19 cellular contexts compared by ENCODE assay signal in genomic region chr9:73743826-73744225, GRCh38.
DNase-seq lines count a peak whose midpoint lies in the region; ATAC-seq and TF ChIP-seq lines count a peak whose summit lies in the region.
"Had no signal": no experiment of that assay in that cellular context is flagged by ENCODE, and none has a peak within 500 bp of the region (broad histone marks: within the 10 kb centered on the region; RNA-seq: fewer than 3 reads in every experiment).

No MANE protein-coding gene starts in this region.

- no peak for TF ChIP-seq CTCF in astrocyte of the spinal cord (IDR thresholded peaks at IDR 0.05; ENCODE audit: low read depth, low read length)

- no peaks in the 10 kb centered on the region for H3K4me1 Mint-ChIP-seq in activated naive CD8-positive, alpha-beta T cell treated with anti-CD3 and anti-CD28 coated beads for 36 hours
- H3K4me1 Mint-ChIP-seq: CD8-positive, alpha-beta memory T cell had no signal

- H3K27me3 Mint-ChIP-seq in activated naive CD8-positive, alpha-beta T cell treated with anti-CD3 and anti-CD28 coated beads for 36 hours = no peaks in the 10 kb centered on the region
- H3K27me3 Mint-ChIP-seq: CD8-positive, alpha-beta memory T cell had no signal

- no peak overlapping the region for H3K4me3 ChIP-seq in astrocyte of the spinal cord (ENCODE audit: low read depth, low read length)
- H3K4me3 ChIP-seq: GM23248, K562, Peyer's patch had no signal

- H3K4me3 Mint-ChIP-seq in activated naive CD8-positive, alpha-beta T cell treated with anti-CD3 and anti-CD28 coated beads for 36 hours = no peak overlapping the region
- H3K4me3 Mint-ChIP-seq: CD8-positive, alpha-beta memory T cell had no signal

- peak; percentile 33 for DNase-seq in ELR (ENCODE audit: low read depth)
- DNase-seq in RKO (ENCODE audit: low spot score) = peak; percentile 37
- DNase-seq in astrocyte of the spinal cord (ENCODE audit: low read depth, low spot score) = peak; percentile 19
- peak; percentile 14 for DNase-seq in kidney glomerular epithelial cell (lab: John Stamatoyannopoulos, UW)
- DNase-seq in activated naive CD8-positive, alpha-beta T cell treated with anti-CD3 and anti-CD28 coated beads for 36 hours = no peak
- no peak for DNase-seq in GDM1 (lab: John Stamatoyannopoulos, UW)
- no peak for DNase-seq in stimulated activated CD4-positive, alpha-beta T cell treated with anti-CD3 and anti-CD28 coated beads, Interleukin-2, amount 100 ng/mL, for 48 hours
- DNase-seq: ACHN; C1 segment of cervical spinal cord; CD8-positive, alpha-beta memory T cell; DND-41; GM23248; NCI-H1105; NCI-H2081; Peyer's patch; SHP77 treated with DMSO at 0.1 percent for 48 hours had no signal

- in situ Hi-C loops in astrocyte of the spinal cord (cut with HindIII; ENCODE audit: low sequenced_read_pairs) = no loop called here

- no peak for ATAC-seq in HG02763 (IDR thresholded peaks at IDR 0.05; ENCODE audit: unreplicated experiment)
- ATAC-seq: HCT116, K562 had no signal

- H3K9me3 Mint-ChIP-seq in activated naive CD8-positive, alpha-beta T cell treated with anti-CD3 and anti-CD28 coated beads for 36 hours = peaks cover 5% of the 10 kb centered on the region

- no peaks in the 10 kb centered on the region for H3K36me3 Mint-ChIP-seq in activated naive CD8-positive, alpha-beta T cell treated with anti-CD3 and anti-CD28 coated beads for 36 hours
- H3K36me3 Mint-ChIP-seq: CD8-positive, alpha-beta memory T cell had no signal

- no peak overlapping the region for H3K27ac Mint-ChIP-seq in activated naive CD8-positive, alpha-beta T cell treated with anti-CD3 and anti-CD28 coated beads for 36 hours
- H3K27ac Mint-ChIP-seq: CD8-positive, alpha-beta memory T cell had no signal

Comparison
In these comparisons a context has a peak if more than half of its experiments do, and no peak if none do; other contexts are left out.
1. DNase-seq: peak in ELR (single experiment), RKO (single experiment), astrocyte of the spinal cord (single experiment) and kidney glomerular epithelial cell (single experiment); none in activated naive CD8-positive, alpha-beta T cell treated with anti-CD3 and anti-CD28 coated beads for 36 hours (single experiment), GDM1 (single experiment) and stimulated activated CD4-positive, alpha-beta T cell treated with anti-CD3 and anti-CD28 coated beads, Interleukin-2, amount 100 ng/mL, for 48 hours (0 of 2).